ENCODE assay signal across 8 cellular contexts in the genomic region with DNA sequence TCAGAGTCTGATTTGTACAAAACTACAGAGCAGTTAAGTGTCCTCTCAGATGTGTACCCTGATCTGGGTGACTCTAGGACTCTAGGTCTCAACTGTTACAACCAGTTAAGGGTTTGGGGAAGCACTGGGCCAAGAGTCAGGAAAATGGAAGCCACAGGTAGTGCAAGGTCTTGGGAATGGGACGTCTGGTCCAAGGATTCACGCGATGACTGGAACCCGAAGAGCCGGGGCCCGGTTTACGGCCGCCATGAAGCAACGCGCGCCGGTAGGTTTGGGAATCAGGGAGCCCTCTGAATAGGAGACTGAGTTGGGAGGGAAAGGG. TPM values are rescaled to one million over a fixed set of nuclear protein-coding genes. Genes with fewer than 3 reads are reported as not detected.
DNase-seq lines count a peak whose midpoint lies in the region; ATAC-seq lines count a peak whose summit lies in the region.

No MANE protein-coding gene starts in this region.

- peak overlapping the region; percentile 58 for H3K27ac Mint-ChIP-seq in activated T-cell treated with anti-CD3 and anti-CD28 coated beads, Interleukin-2, amount 50 U/mL, for 72 hours
- H3K27ac Mint-ChIP-seq in stimulated activated naive B cell treated with anti-CD40 and anti-IgM and Interleukin-4, amounts not matched to agents 10 μg/mL and 1 μg/mL and 100 μg/mL, for 72 hours, result peak overlapping the region; percentile 9

- DNase-seq in SHP77 (lab: John Stamatoyannopoulos, UW) (peak; percentile 17 to 32), SHP77 treated with DMSO at 0.1 percent for 48 hours (lab: John Stamatoyannopoulos, UW) (no peak), iPS DF 19.7 (ENCODE audit: low read depth, low spot score) (peak; percentile 0), NCI-H1092 (lab: John Stamatoyannopoulos, UW) (no peak), activated gamma-delta T cell (lab: John Stamatoyannopoulos, UW) (no peak)
- peak in 1 of 2 donors; percentile 1 for DNase-seq in activated T-cell treated with anti-CD3 and anti-CD28 coated beads, Interleukin-2, amount 50 U/mL, for 72 hours
- no peak for DNase-seq in stimulated activated naive B cell treated with anti-CD40 and anti-IgM and Interleukin-4, amounts not matched to agents 10 μg/mL and 1 μg/mL and 100 μg/mL, for 72 hours

- no peaks in the 10 kb centered on the region for H3K9me3 Mint-ChIP-seq in activated T-cell treated with anti-CD3 and anti-CD28 coated beads, Interleukin-2, amount 50 U/mL, for 72 hours
- no peaks in the 10 kb centered on the region for H3K9me3 Mint-ChIP-seq in stimulated activated naive B cell treated with anti-CD40 and anti-IgM and Interleukin-4, amounts not matched to agents 10 μg/mL and 1 μg/mL and 100 μg/mL, for 72 hours

- no peaks in the 10 kb centered on the region for H3K27me3 Mint-ChIP-seq in activated T-cell treated with anti-CD3 and anti-CD28 coated beads, Interleukin-2, amount 50 U/mL, for 72 hours (ENCODE audit: low read depth)
- no peaks in the 10 kb centered on the region for H3K27me3 Mint-ChIP-seq in stimulated activated naive B cell treated with anti-CD40 and anti-IgM and Interleukin-4, amounts not matched to agents 10 μg/mL and 1 μg/mL and 100 μg/mL, for 72 hours

- H3K4me1 Mint-ChIP-seq in activated T-cell treated with anti-CD3 and anti-CD28 coated beads, Interleukin-2, amount 50 U/mL, for 72 hours (ENCODE audit: low read depth), result peaks cover 8% of the 10 kb centered on the region
- H3K4me1 Mint-ChIP-seq in stimulated activated naive B cell treated with anti-CD40 and anti-IgM and Interleukin-4, amounts not matched to agents 10 μg/mL and 1 μg/mL and 100 μg/mL, for 72 hours, result no peaks in the 10 kb centered on the region

- H3K4me3 Mint-ChIP-seq in activated T-cell treated with anti-CD3 and anti-CD28 coated beads, Interleukin-2, amount 50 U/mL, for 72 hours, result peak overlapping the region; percentile 86 to 87
- peak overlapping the region; percentile 83 to 92 for H3K4me3 Mint-ChIP-seq in stimulated activated naive B cell treated with anti-CD40 and anti-IgM and Interleukin-4, amounts not matched to agents 10 μg/mL and 1 μg/mL and 100 μg/mL, for 72 hours

- peak; percentile 16 for ATAC-seq in HG03159 (IDR thresholded peaks at IDR 0.05; ENCODE audit: unreplicated experiment)
- peak in 1 of 2 donors; percentile 3 for ATAC-seq in activated T-cell treated with anti-CD3 and anti-CD28 coated beads, Interleukin-2, amount 50 U/mL, for 72 hours (replicated peaks in 1 of 2)
- ATAC-seq in stimulated activated naive B cell treated with anti-CD40 and anti-IgM and Interleukin-4, amounts not matched to agents 10 μg/mL and 1 μg/mL and 100 μg/mL, for 72 hours (replicated peaks), result peak; percentile 6 to 7

- H3K36me3 Mint-ChIP-seq in activated T-cell treated with anti-CD3 and anti-CD28 coated beads, Interleukin-2, amount 50 U/mL, for 72 hours (ENCODE audit: insufficient read depth in 2 of 2), result no peaks in the 10 kb centered on the region
- no peaks in the 10 kb centered on the region for H3K36me3 Mint-ChIP-seq in stimulated activated naive B cell treated with anti-CD40 and anti-IgM and Interleukin-4, amounts not matched to agents 10 μg/mL and 1 μg/mL and 100 μg/mL, for 72 hours

RNA-seq across cellular contexts. Expression of a gene that starts 0.3 kb away (rescaled TPM):
- total RNA-seq in activated T-cell treated with anti-CD3 and anti-CD28 coated beads, Interleukin-2, amount 50 U/mL, for 72 hours, result 10 to 100 TPM; 58.5 to 64.3 TPM

Comparison
In these comparisons a context has a peak if more than half of its experiments do, and no peak if none do; other contexts are left out.
1. DNase-seq: peak in SHP77 (2 of 2) and iPS DF 19.7 (single experiment); none in SHP77 treated with DMSO at 0.1 percent for 48 hours (single experiment), stimulated activated naive B cell treated with anti-CD40 and anti-IgM and Interleukin-4, amounts not matched to agents 10 μg/mL and 1 μg/mL and 100 μg/mL, for 72 hours (single experiment), NCI-H1092 (single experiment) and activated gamma-delta T cell (single experiment).